ENCODE assay signal across 2 cellular contexts in the genomic region with DNA sequence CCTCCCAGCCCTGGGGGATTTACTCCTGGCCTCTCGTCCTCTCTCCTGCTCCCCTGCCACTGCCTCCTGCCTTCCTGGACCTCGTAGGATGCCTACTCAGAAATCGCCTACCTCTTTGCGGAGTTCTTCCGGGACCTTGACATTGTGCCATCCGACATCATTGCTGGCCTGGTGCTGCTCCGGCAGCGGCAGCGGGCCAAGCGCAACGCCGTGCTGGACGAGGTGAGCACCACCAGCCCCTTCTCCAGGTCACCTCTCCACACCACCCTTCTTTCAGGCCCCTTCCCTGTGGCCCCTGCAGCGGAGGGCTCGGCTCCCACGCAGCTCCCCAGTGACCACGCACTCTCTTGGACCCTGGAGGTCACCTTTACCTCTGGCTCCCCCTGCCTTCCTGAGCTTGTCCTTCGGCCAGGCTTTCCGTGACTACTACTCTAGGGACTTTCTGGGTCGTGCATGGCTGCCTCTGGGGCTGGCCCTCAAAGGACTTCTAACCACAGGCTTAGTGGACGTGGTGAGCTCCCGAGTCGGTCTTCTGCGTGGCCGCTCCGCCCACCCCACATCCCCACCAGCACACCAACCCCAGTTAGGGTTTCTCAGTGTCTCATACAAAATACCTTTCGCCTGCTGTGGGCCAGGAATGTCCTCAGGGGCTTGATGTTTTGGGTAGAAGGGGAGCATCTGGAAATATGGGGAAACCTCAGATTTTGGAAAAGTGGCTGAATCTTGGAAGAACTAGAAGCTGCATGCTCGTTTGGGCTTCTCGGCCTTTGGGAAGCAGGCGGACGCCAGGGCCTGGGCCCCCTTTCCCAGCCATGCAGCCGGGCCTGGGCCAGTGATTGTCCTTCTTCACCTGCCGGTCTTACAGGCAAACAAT.
TF ChIP-seq lines count a peak whose summit lies in the region.

No MANE protein-coding gene starts in this region.

TF ChIP-seq in A549, 52 proteins besides CTCF, POLR2A, EP300 and RAD21:
- TF ChIP-seq CBX2 (IDR thresholded peaks at IDR 0.05; ENCODE audit: borderline replicate concordance, low read depth) = no peak
- TF ChIP-seq NPAS2 (CRISPR knock-in tag; IDR thresholded peaks at IDR 0.05; ENCODE audit: borderline replicate concordance) = no peak
- no peak for TF ChIP-seq NFE2L2 (conservative IDR thresholded peaks at IDR 0.05; ENCODE audit: low read length)
- no peak for TF ChIP-seq BHLHE40 (IDR thresholded peaks at IDR 0.05; ENCODE audit: low read depth, low read length)
- no peak for TF ChIP-seq HES2 (IDR thresholded peaks at IDR 0.05)
- TF ChIP-seq HOXB13 (CRISPR knock-in tag; IDR thresholded peaks at IDR 0.05; ENCODE audit: low read depth) = no peak
- TF ChIP-seq ZC3H11A (IDR thresholded peaks at IDR 0.05) = no peak
- no peak for TF ChIP-seq HEYL (CRISPR knock-in tag; IDR thresholded peaks at IDR 0.05)
- no peak for TF ChIP-seq E2F6 (IDR thresholded peaks at IDR 0.05; ENCODE audit: borderline replicate concordance, low read depth)
- TF ChIP-seq HOXB5 (CRISPR knock-in tag; IDR thresholded peaks at IDR 0.05) = no peak
- TF ChIP-seq RCOR1 (IDR thresholded peaks at IDR 0.05; ENCODE audit: low read depth, low read length) = no peak
- no peak for TF ChIP-seq SREBF2 (IDR thresholded peaks at IDR 0.05)
- no peak for TF ChIP-seq MAFK (IDR thresholded peaks at IDR 0.05; ENCODE audit: partially characterized antibody)

TF ChIP-seq in GM12878, 131 proteins besides CTCF, POLR2A, EP300 and RAD21:
- TF ChIP-seq IRF5 (IDR thresholded peaks at IDR 0.05; ENCODE audit: borderline replicate concordance) = no peak
- no peak for TF ChIP-seq NFXL1 (IDR thresholded peaks at IDR 0.05; ENCODE audit: borderline replicate concordance)
- peak; percentile 96 for TF ChIP-seq PAX5 (IDR thresholded peaks at IDR 0.05; ENCODE audit: borderline replicate concordance, low read depth, low read length)
- 0 out of 2 replicates have a peak, but pooled peaks have one; percentile 18 for TF ChIP-seq MTA2 (IDR thresholded peaks at IDR 0.05; ENCODE audit: low read depth)
- TF ChIP-seq RELB (IDR thresholded peaks at IDR 0.05; ENCODE audit: low read depth) = peak; percentile 57; the same call in 1 of the 2 replicates
- TF ChIP-seq RUNX3 (IDR thresholded peaks at IDR 0.05; ENCODE audit: low read length) = peak; percentile 41
- no peak for TF ChIP-seq POLR2AphosphoS5 (IDR thresholded peaks at IDR 0.05; ENCODE audit: low read length)
